Comparison of ENCODE assay signal across 33 cellular contexts in genomic region chr12:93798279-93798678, GRCh38.
DNase-seq lines count a peak whose midpoint lies in the region; ATAC-seq and TF ChIP-seq lines count a peak whose summit lies in the region.
"Had no signal": no experiment of that assay in that cellular context is flagged by ENCODE, and none has a peak within 500 bp of the region (broad histone marks: within the 10 kb centered on the region; RNA-seq: fewer than 3 reads in every experiment).

No MANE protein-coding gene starts in this region.

- TF ChIP-seq CTCF in activated CD8-positive, alpha-beta T cell treated with anti-CD3 and anti-CD28 coated beads for 36 hours (IDR thresholded peaks at IDR 0.05), result no peak
- TF ChIP-seq CTCF in RWPE2 (IDR thresholded peaks at IDR 0.05; ENCODE audit: poor library complexity, severe bottlenecking), result no peak

- no peak overlapping the region for H3K27ac Mint-ChIP-seq in activated CD8-positive, alpha-beta T cell treated with anti-CD3 and anti-CD28 coated beads for 36 hours
- no peak overlapping the region for H3K27ac Mint-ChIP-seq in activated CD8-positive, alpha-beta T cell treated with anti-CD3 and anti-CD28 coated beads, Interleukin-2, amount 10 ng/mL, durations not matched to agents 7 days and 5 days
- H3K27ac Mint-ChIP-seq in natural killer cell treated with Interleukin-12 subunit alpha and Interleukin-12 subunit beta and Interleukin-15 and Interleukin-18, amount 100 ng/mL, for 72 hours, result peak overlapping the region in 1 of 2 donors; percentile 53
- H3K27ac Mint-ChIP-seq: activated CD8-positive, alpha-beta memory T cell treated with anti-CD3 and anti-CD28 coated beads, Interleukin-2, amount 10 ng/mL, durations not matched to agents 7 days and 5 days; activated naive CD8-positive, alpha-beta T cell treated with anti-CD3 and anti-CD28 coated beads for 36 hours; activated T-helper 2 cell treated with anti-CD3 and anti-CD28 coated beads, Interferon-gamma antibody, Interleukin-2, Interleukin-4, amounts not matched to agents 10 μg/mL and 5 μg/mL and 100 μg/mL, durations not matched to agents 14 hours and 24 hours and 36 hours; natural killer cell; T-helper 2 cell treated with Interferon-gamma antibody and Interleukin-4, amounts not matched to agents 5 μg/mL and 100 μg/mL, for 36 hours had no signal

- H3K27me3 ChIP-seq in RWPE2 (ENCODE audit: insufficient read depth, poor library complexity, severe bottlenecking), result no peaks in the 10 kb centered on the region
- H3K27me3 ChIP-seq: cardiac muscle cell, colonic mucosa, hepatocyte, upper lobe of left lung had no signal

- peaks cover 20% of the 10 kb centered on the region for H3K4me1 ChIP-seq in RWPE2 (ENCODE audit: insufficient read depth, poor library complexity, severe bottlenecking)
- H3K4me1 ChIP-seq: colonic mucosa had no signal

- H3K4me3 Mint-ChIP-seq in activated CD8-positive, alpha-beta T cell treated with anti-CD3 and anti-CD28 coated beads for 36 hours, result no peak overlapping the region
- H3K4me3 Mint-ChIP-seq in activated CD8-positive, alpha-beta T cell treated with anti-CD3 and anti-CD28 coated beads, Interleukin-2, amount 10 ng/mL, durations not matched to agents 7 days and 5 days, result no peak overlapping the region
- no peak overlapping the region for H3K4me3 Mint-ChIP-seq in natural killer cell treated with Interleukin-12 subunit alpha and Interleukin-12 subunit beta and Interleukin-15 and Interleukin-18, amount 100 ng/mL, for 72 hours
- H3K4me3 Mint-ChIP-seq: activated CD8-positive, alpha-beta memory T cell treated with anti-CD3 and anti-CD28 coated beads, Interleukin-2, amount 10 ng/mL, durations not matched to agents 7 days and 5 days; activated naive CD8-positive, alpha-beta T cell treated with anti-CD3 and anti-CD28 coated beads for 36 hours; CD4-positive, CD25-positive, alpha-beta regulatory T cell; natural killer cell; T-helper 2 cell treated with Interferon-gamma antibody and Interleukin-4, amounts not matched to agents 5 μg/mL and 100 μg/mL, for 36 hours had no signal

- peak; percentile 71 for ATAC-seq in activated CD8-positive, alpha-beta T cell treated with anti-CD3 and anti-CD28 coated beads for 36 hours
- no peak for ATAC-seq in activated CD8-positive, alpha-beta T cell treated with anti-CD3 and anti-CD28 coated beads, Interleukin-2, amount 10 ng/mL, durations not matched to agents 7 days and 5 days
- ATAC-seq in GM18868 (IDR thresholded peaks at IDR 0.05; ENCODE audit: unreplicated experiment) (peak; percentile 57), RWPE2 (ENCODE audit: low read depth) (peak; percentile 29; the same call in 1 of the 3 replicates), HG03457 (IDR thresholded peaks at IDR 0.05; ENCODE audit: unreplicated experiment) (no peak)
- peak; percentile 55 to 88 for ATAC-seq in natural killer cell treated with Interleukin-12 subunit alpha and Interleukin-12 subunit beta and Interleukin-15 and Interleukin-18, amount 100 ng/mL, for 72 hours
- ATAC-seq: activated CD8-positive, alpha-beta memory T cell treated with anti-CD3 and anti-CD28 coated beads, Interleukin-2, amount 10 ng/mL, durations not matched to agents 7 days and 5 days; lower lobe of right lung; Panc1 had no signal

- peak overlapping the region; percentile 79 for H3K27ac ChIP-seq in RWPE2 (ENCODE audit: poor library complexity, severe bottlenecking)
- H3K27ac ChIP-seq: cardiac muscle cell, colonic mucosa, hepatocyte, lower lobe of right lung, upper lobe of left lung had no signal

- no peaks in the 10 kb centered on the region for H3K27me3 Mint-ChIP-seq in activated CD8-positive, alpha-beta T cell treated with anti-CD3 and anti-CD28 coated beads for 36 hours
- H3K27me3 Mint-ChIP-seq in activated CD8-positive, alpha-beta T cell treated with anti-CD3 and anti-CD28 coated beads, Interleukin-2, amount 10 ng/mL, durations not matched to agents 7 days and 5 days (ENCODE audit: low read depth), result no peaks in the 10 kb centered on the region
- H3K27me3 Mint-ChIP-seq in natural killer cell treated with Interleukin-12 subunit alpha and Interleukin-12 subunit beta and Interleukin-15 and Interleukin-18, amount 100 ng/mL, for 72 hours, result no peaks in the 10 kb centered on the region
- H3K27me3 Mint-ChIP-seq: activated CD8-positive, alpha-beta memory T cell treated with anti-CD3 and anti-CD28 coated beads, Interleukin-2, amount 10 ng/mL, durations not matched to agents 7 days and 5 days; activated naive CD8-positive, alpha-beta T cell treated with anti-CD3 and anti-CD28 coated beads for 36 hours; CD4-positive, CD25-positive, alpha-beta regulatory T cell had no signal

- H3K4me3 ChIP-seq in RWPE2 (ENCODE audit: severe bottlenecking), result no peak overlapping the region
- H3K4me3 ChIP-seq: cardiac muscle cell, colonic mucosa, hepatocyte, lower lobe of right lung, upper lobe of left lung had no signal

- POLR2A ChIA-PET in activated CD8-positive, alpha-beta T cell treated with anti-CD3 and anti-CD28 coated beads for 36 hours (lab: Charles Lee), result interaction anchor here (1.1 kb wide), 1 partner anchor 9 kb away, joined by 3 read pairs; no protein-coding TSS in a partner anchor
- POLR2A ChIA-PET in activated CD8-positive, alpha-beta T cell treated with anti-CD3 and anti-CD28 coated beads, Interleukin-2, amount 10 ng/mL, durations not matched to agents 7 days and 5 days (lab: Charles Lee), result interaction anchor here (0.7 kb wide), 1 partner anchor 46 kb away, joined by 3 read pairs; no protein-coding TSS in a partner anchor

- H3K36me3 ChIP-seq in RWPE2 (ENCODE audit: low read depth), result no peaks in the 10 kb centered on the region
- H3K36me3 ChIP-seq: cardiac muscle cell, colonic mucosa, lower lobe of right lung, upper lobe of left lung had no signal

- peaks cover 1% of the 10 kb centered on the region for H3K9me3 Mint-ChIP-seq in activated CD8-positive, alpha-beta T cell treated with anti-CD3 and anti-CD28 coated beads for 36 hours
- H3K9me3 Mint-ChIP-seq in activated CD8-positive, alpha-beta T cell treated with anti-CD3 and anti-CD28 coated beads, Interleukin-2, amount 10 ng/mL, durations not matched to agents 7 days and 5 days (ENCODE audit: insufficient read depth), result no peaks in the 10 kb centered on the region
- H3K9me3 Mint-ChIP-seq in natural killer cell treated with Interleukin-12 subunit alpha and Interleukin-12 subunit beta and Interleukin-15 and Interleukin-18, amount 100 ng/mL, for 72 hours, result no peaks in the 10 kb centered on the region
- H3K9me3 Mint-ChIP-seq: activated naive CD8-positive, alpha-beta T cell treated with anti-CD3 and anti-CD28 coated beads for 36 hours; activated T-helper 2 cell treated with anti-CD3 and anti-CD28 coated beads, Interferon-gamma antibody, Interleukin-2, Interleukin-4, amounts not matched to agents 10 μg/mL and 5 μg/mL and 100 μg/mL, durations not matched to agents 14 hours and 24 hours and 36 hours; CD4-positive, CD25-positive, alpha-beta regulatory T cell; natural killer cell; T-helper 2 cell treated with Interferon-gamma antibody and Interleukin-4, amounts not matched to agents 5 μg/mL and 100 μg/mL, for 36 hours had no signal

- H3K9me3 ChIP-seq in RWPE2 (ENCODE audit: severe bottlenecking), result no peaks in the 10 kb centered on the region
- H3K9me3 ChIP-seq: colonic mucosa, lower lobe of right lung, upper lobe of left lung had no signal

- peaks cover 18% of the 10 kb centered on the region for H3K4me1 Mint-ChIP-seq in activated CD8-positive, alpha-beta T cell treated with anti-CD3 and anti-CD28 coated beads for 36 hours (ENCODE audit: low read depth)
- H3K4me1 Mint-ChIP-seq in activated CD8-positive, alpha-beta T cell treated with anti-CD3 and anti-CD28 coated beads, Interleukin-2, amount 10 ng/mL, durations not matched to agents 7 days and 5 days (ENCODE audit: low read depth), result peaks cover 10% of the 10 kb centered on the region
- H3K4me1 Mint-ChIP-seq in natural killer cell treated with Interleukin-12 subunit alpha and Interleukin-12 subunit beta and Interleukin-15 and Interleukin-18, amount 100 ng/mL, for 72 hours (ENCODE audit: low read depth in 2 of 2), result peaks cover 12 to 29% of the 10 kb centered on the region in 2 donors

- CTCF ChIA-PET in activated CD8-positive, alpha-beta T cell treated with anti-CD3 and anti-CD28 coated beads for 36 hours (lab: Charles Lee), result interaction anchor here (1.2 kb wide), 1 partner anchor 304 kb away, joined by 3 read pairs; no protein-coding TSS in a partner anchor
- CTCF ChIA-PET in activated CD8-positive, alpha-beta T cell treated with anti-CD3 and anti-CD28 coated beads, Interleukin-2, amount 10 ng/mL, durations not matched to agents 7 days and 5 days (lab: Charles Lee), result no interaction called here

- DNase-seq in activated CD8-positive, alpha-beta T cell treated with anti-CD3 and anti-CD28 coated beads for 36 hours, result no peak
- DNase-seq in activated CD8-positive, alpha-beta T cell treated with anti-CD3 and anti-CD28 coated beads, Interleukin-2, amount 10 ng/mL, durations not matched to agents 7 days and 5 days, result no peak
- DNase-seq in RWPE2 (ENCODE audit: low spot score) (no peak), NCI-H1930 (lab: John Stamatoyannopoulos, UW) (no peak)
- no peak for DNase-seq in natural killer cell treated with Interleukin-12 subunit alpha and Interleukin-12 subunit beta and Interleukin-15 and Interleukin-18, amount 100 ng/mL, for 72 hours (ENCODE audit: low spot score)
- no peak for DNase-seq in central memory CD4-positive, alpha-beta T cell
- DNase-seq: activated CD4-positive, alpha-beta T cell treated with anti-CD3 and anti-CD28 coated beads for 4 hours; activated CD8-positive, alpha-beta memory T cell treated with anti-CD3 and anti-CD28 coated beads, Interleukin-2, amount 10 ng/mL, durations not matched to agents 7 days and 5 days; activated naive CD8-positive, alpha-beta T cell treated with anti-CD3 and anti-CD28 coated beads for 36 hours; anterior cingulate cortex; Calu3; CD4-positive, CD25-positive, alpha-beta regulatory T cell; colonic mucosa; DMS79 treated with DMSO at 0.1 percent for 48 hours; effector CD4-positive, alpha-beta T cell; GDM1; lower lobe of right lung; natural killer cell; NCI-H1417 treated with DMSO at 0.1 percent for 48 hours; NCI-H2081 treated with DMSO at 0.1 percent for 48 hours; NCI-H2227 treated with DMSO at 0.1 percent for 48 hours; NCI-H526 treated with DMSO at 0.1 percent for 48 hours; SHP77 treated with DMSO at 0.1 percent for 48 hours; stimulated activated CD4-positive, alpha-beta T cell treated with anti-CD3 and anti-CD28 coated beads, Interleukin-15, amount 100 ng/mL, for 24 hours; stimulated activated CD4-positive, alpha-beta T cell treated with anti-CD3 and anti-CD28 coated beads, Interleukin-4, amount 100 ng/mL, for 4 hours; upper lobe of left lung had no signal

- intact Hi-C loops in activated CD8-positive, alpha-beta T cell treated with anti-CD3 and anti-CD28 coated beads for 36 hours (cut with micrococcal nuclease), result no loop called here

- peaks cover 11% of the 10 kb centered on the region for H3K36me3 Mint-ChIP-seq in activated CD8-positive, alpha-beta T cell treated with anti-CD3 and anti-CD28 coated beads for 36 hours (ENCODE audit: low read depth)
- H3K36me3 Mint-ChIP-seq in activated CD8-positive, alpha-beta T cell treated with anti-CD3 and anti-CD28 coated beads, Interleukin-2, amount 10 ng/mL, durations not matched to agents 7 days and 5 days (ENCODE audit: low read depth), result no peaks in the 10 kb centered on the region
- H3K36me3 Mint-ChIP-seq in natural killer cell treated with Interleukin-12 subunit alpha and Interleukin-12 subunit beta and Interleukin-15 and Interleukin-18, amount 100 ng/mL, for 72 hours, result peaks cover 5% of the 10 kb centered on the region
- H3K36me3 Mint-ChIP-seq: activated CD8-positive, alpha-beta memory T cell treated with anti-CD3 and anti-CD28 coated beads, Interleukin-2, amount 10 ng/mL, durations not matched to agents 7 days and 5 days; natural killer cell had no signal

Comparison
In these comparisons a context has a peak if more than half of its experiments do, and no peak if none do; other contexts are left out.
1. ATAC-seq: peak in activated CD8-positive, alpha-beta T cell treated with anti-CD3 and anti-CD28 coated beads for 36 hours (single experiment), GM18868 (single experiment), RWPE2 (single experiment) and natural killer cell treated with Interleukin-12 subunit alpha and Interleukin-12 subunit beta and Interleukin-15 and Interleukin-18, amount 100 ng/mL, for 72 hours (2 of 2); none in activated CD8-positive, alpha-beta T cell treated with anti-CD3 and anti-CD28 coated beads, Interleukin-2, amount 10 ng/mL, durations not matched to agents 7 days and 5 days (single experiment) and HG03457 (single experiment).